ENCODE assay signal across 9 cellular contexts in genomic region chr9:112867275-112867991, GRCh38. TPM values are rescaled to one million over a fixed set of nuclear protein-coding genes. Genes with fewer than 3 reads are reported as not detected.
DNase-seq lines count a peak whose midpoint lies in the region; ATAC-seq and TF ChIP-seq lines count a peak whose summit lies in the region.
"Had no signal": no experiment of that assay in that cellular context is flagged by ENCODE, and none has a peak within 500 bp of the region (broad histone marks: within the 10 kb centered on the region; RNA-seq: fewer than 3 reads in every experiment).

No MANE protein-coding gene starts in this region.

- no peaks in the 10 kb centered on the region; the same call in 1 of the 2 replicates for H3K27me3 Mint-ChIP-seq in WTC11 (ENCODE audit: low read depth)
- no peaks in the 10 kb centered on the region for H3K27me3 Mint-ChIP-seq in chondrocyte (ENCODE audit: low read depth)

- intact Hi-C loops in aorta (cut with DNase I), result no loop called here

- DNase-seq in stimulated activated naive CD4-positive, alpha-beta T cell treated with Interleukin-2 at 50 U/mL for 16 hours (lab: John Stamatoyannopoulos, UW), result peak; percentile 18
- no peak for DNase-seq in stimulated activated naive CD4-positive, alpha-beta T cell (lab: John Stamatoyannopoulos, UW)
- DNase-seq in WTC11 (ENCODE audit: low spot score), result peak; percentile 17
- peak; percentile 51 for DNase-seq in iPS DF 4.7 (ENCODE audit: extremely low read depth, low spot score)
- no peak for DNase-seq in aorta
- no peak for DNase-seq in chondrocyte (ENCODE audit: low spot score)

- H3K27me3 ChIP-seq in aorta (ENCODE audit: control insufficient read depth in 1 of 2, insufficient read depth in 2 of 2, low read length in 1 of 2), result no peaks in the 10 kb centered on the region

- H3K27ac ChIP-seq in aorta (ENCODE audit: low read depth in 1 of 2, low read length in 2 of 2), result no peak overlapping the region

- H3K9me3 Mint-ChIP-seq in WTC11 (peaks cover 8% of the 10 kb centered on the region; the same call in 1 of the 2 replicates), chondrocyte (ENCODE audit: low read depth) (no peaks in the 10 kb centered on the region)

- no peak for TF ChIP-seq CTCF in WTC11 (IDR thresholded peaks at IDR 0.05)
- no peak for TF ChIP-seq CTCF in chondrocyte (IDR thresholded peaks at IDR 0.05)

- H3K36me3 ChIP-seq in aorta (ENCODE audit: control insufficient read depth in 1 of 2, insufficient read depth in 2 of 2, low read length in 1 of 2), result peaks cover 0 to 9% of the 10 kb centered on the region in 2 donors

- POLR2A ChIA-PET in WTC11 (lab: Charles Lee), result interaction anchor here (1.0 kb wide), 1 partner anchor 15 kb away, joined by 3 read pairs; no protein-coding TSS in a partner anchor

- CTCF ChIA-PET in WTC11 (lab: Charles Lee), result interaction anchor here (1.4 kb wide), 1 partner anchor 20 kb away, joined by 5 read pairs; no protein-coding TSS in a partner anchor

- H3K36me3 Mint-ChIP-seq in WTC11 (peaks cover 13% of the 10 kb centered on the region), chondrocyte (ENCODE audit: low read depth) (peaks cover 22% of the 10 kb centered on the region)

- ATAC-seq in WTC11 (peak; percentile 22), aorta (ENCODE audit: low FRiP score) (peak; percentile 61), GM18505 (IDR thresholded peaks at IDR 0.05; ENCODE audit: unreplicated experiment) (no peak), GM19463 (IDR thresholded peaks at IDR 0.05; ENCODE audit: unreplicated experiment) (no peak)

- peak overlapping the region; percentile 76 for H3K27ac Mint-ChIP-seq in WTC11
- no peak overlapping the region for H3K27ac Mint-ChIP-seq in chondrocyte (ENCODE audit: unreplicated experiment)

- H3K4me1 Mint-ChIP-seq in WTC11, result peaks cover 24% of the 10 kb centered on the region
- no peaks in the 10 kb centered on the region for H3K4me1 Mint-ChIP-seq in chondrocyte (ENCODE audit: low read depth)

- H3K4me3 Mint-ChIP-seq in WTC11, result no peak overlapping the region
- H3K4me3 Mint-ChIP-seq in chondrocyte (ENCODE audit: unreplicated experiment), result no peak overlapping the region

- 59 to 60% methylated on average over 3 of the region's 3 CpGs for WGBS in aorta, 2 donors

- no peak overlapping the region for H3K4me3 ChIP-seq in aorta (ENCODE audit: low read length in 2 of 2)

- no peaks in the 10 kb centered on the region for H3K4me1 ChIP-seq in aorta (ENCODE audit: control insufficient read depth in 1 of 2, insufficient read depth in 2 of 2, low read length in 2 of 2)

- no peaks in the 10 kb centered on the region for H3K9me3 ChIP-seq in aorta (ENCODE audit: control insufficient read depth, low read length)

- TF ChIP-seq POLR2A in GM18505 (IDR thresholded peaks at IDR 0.05; ENCODE audit: borderline replicate concordance, extremely low read depth, insufficient read depth, insufficient read length), result no peak

TF ChIP-seq in WTC11, 78 proteins besides CTCF, POLR2A, EP300 and RAD21:
- TF ChIP-seq ZNF396 (CRISPR knock-in tag; IDR thresholded peaks at IDR 0.05; ENCODE audit: borderline replicate concordance), result no peak
- TF ChIP-seq PRDM15 (CRISPR knock-in tag; IDR thresholded peaks at IDR 0.05), result no peak

RNA-seq across cellular contexts. Expression of gene SLC46A2, which starts 23.2 kb away (rescaled TPM):
- total RNA-seq in WTC11 (2021), result 0.07 TPM in 1 of 3 replicates, not detected in the others
- under 1 TPM in 1 of 2 donors, not detected in 1; 0.18 TPM for total RNA-seq in aorta
- polyA plus RNA-seq in aorta, result not detected
- total RNA-seq in chondrocyte, result not detected in 3 replicates
- total RNA-seq: lung microvascular endothelial cell had no signal

Comparison
In these comparisons a context has a peak if more than half of its experiments do, and no peak if none do; other contexts are left out.
1. DNase-seq: peak in stimulated activated naive CD4-positive, alpha-beta T cell treated with Interleukin-2 at 50 U/mL for 16 hours (single experiment), WTC11 (single experiment) and iPS DF 4.7 (single experiment); none in stimulated activated naive CD4-positive, alpha-beta T cell (0 of 6), aorta (0 of 2) and chondrocyte (single experiment).
2. ATAC-seq: peak in WTC11 (single experiment) and aorta (single experiment); none in GM18505 (single experiment) and GM19463 (single experiment).